ENCODE assay signal across 13 cellular contexts in genomic region chr1:67792756-67793475, GRCh38. TPM values are rescaled to one million over a fixed set of nuclear protein-coding genes. Genes with fewer than 3 reads are reported as not detected.
A peak's percentile ranks its signal among the peaks of the same experiment; 100 is the strongest.
DNase-seq lines count a peak whose midpoint lies in the region; ATAC-seq, FAIRE-seq and TF ChIP-seq lines count a peak whose summit lies in the region.
"Had no signal": no experiment of that assay in that cellular context is flagged by ENCODE, and none has a peak within 500 bp of the region (broad histone marks: within the 10 kb centered on the region; RNA-seq: fewer than 3 reads in every experiment).

No MANE protein-coding gene starts in this region.

- no peaks in the 10 kb centered on the region for H3K27me3 ChIP-seq in GM23338 (ENCODE audit: insufficient read depth)
- no peaks in the 10 kb centered on the region for H3K27me3 ChIP-seq in adrenal gland
- no peaks in the 10 kb centered on the region for H3K27me3 ChIP-seq in keratinocyte (ENCODE audit: control insufficient read depth, extremely low read depth, insufficient read depth, low read length)
- H3K27me3 ChIP-seq in small intestine (ENCODE audit: control insufficient read depth in 2 of 2, insufficient read depth in 2 of 2, low read length in 2 of 2) = no peaks in the 10 kb centered on the region
- H3K27me3 ChIP-seq in CD4-positive, alpha-beta memory T cell (ENCODE audit: insufficient read depth, low read length) = peaks cover 1% of the 10 kb centered on the region

- H3K9me2 ChIP-seq in GM23338 (ENCODE audit: insufficient read depth) = 0 out of 2 replicates have a peak, but pooled peaks cover 3% of the 10 kb centered on the region

- no peaks in the 10 kb centered on the region for H3F3A ChIP-seq in GM23338 (replicated peaks; ENCODE audit: low read depth)

- peak overlapping the region; percentile 35; the same call in 1 of the 2 replicates for H3K27ac ChIP-seq in GM23338 (ENCODE audit: low read depth)
- peak overlapping the region in 4 of 5 donors; percentile 18 to 68 (median 46) for H3K27ac ChIP-seq in adrenal gland
- H3K27ac ChIP-seq in keratinocyte (ENCODE audit: control insufficient read depth, insufficient read depth, low read length) = peak overlapping the region; percentile 24
- peak overlapping the region; percentile 27 to 89 for H3K27ac ChIP-seq in small intestine (ENCODE audit: low read depth in 1 of 2, low read length in 1 of 2)
- H3K27ac ChIP-seq in CD4-positive, alpha-beta memory T cell (ENCODE audit: low read depth, low read length) = no peak overlapping the region
- H3K27ac ChIP-seq: KMS-11 had no signal

- peaks cover 5% of the 10 kb centered on the region; the same call in 1 of the 3 replicates for H3K9me3 Mint-ChIP-seq in GM23338
- no peaks in the 10 kb centered on the region for H3K9me3 Mint-ChIP-seq in activated T-cell treated with anti-CD3 and anti-CD28 coated beads, Interleukin-2, amount 50 U/mL, for 24 hours
- peaks cover 0 to 7% (median 4%) of the 10 kb centered on the region in 8 donors for H3K9me3 Mint-ChIP-seq in CD4-positive, alpha-beta memory T cell
- H3K9me3 Mint-ChIP-seq: activated T-helper 1 cell treated with anti-CD3 and anti-CD28 coated beads, Interleukin-12 subunit alpha, Interleukin-12 subunit beta, Interleukin-2, Interleukin-4 antibody, amounts not matched to agents 30 ng/mL and 10 ng/mL and 1 ng/mL, durations not matched to agents 14 hours and 24 hours and 36 hours; CD4-positive, alpha-beta T cell had no signal

- 0 out of 2 replicates have a peak, but pooled peaks cover 5% of the 10 kb centered on the region for H3K36me3 ChIP-seq in GM23338 (ENCODE audit: insufficient read depth)
- no peaks in the 10 kb centered on the region for H3K36me3 ChIP-seq in adrenal gland (replicated peaks in 1 of 2)
- peaks cover 2 to 6% of the 10 kb centered on the region in 2 experiments for H3K36me3 ChIP-seq in keratinocyte (ENCODE audit: control insufficient read depth in 2 of 2, extremely low read depth in 1 of 2, insufficient read depth in 2 of 2, low read length in 2 of 2)
- peaks cover 0 to 2% of the 10 kb centered on the region in 2 donors for H3K36me3 ChIP-seq in small intestine (ENCODE audit: control insufficient read depth in 2 of 2, insufficient read depth in 2 of 2, low read length in 2 of 2)
- no peaks in the 10 kb centered on the region for H3K36me3 ChIP-seq in CD4-positive, alpha-beta memory T cell (ENCODE audit: insufficient read depth, low read length)

- WGBS in adrenal gland, 4 donors = 26 to 47% (median 29%) methylated on average over 1 of the region's 1 CpG
- 35 to 43% (median 35%) methylated on average over 1 of the region's 1 CpG for WGBS in small intestine, 3 donors

- dilution Hi-C loops in keratinocyte (cut with MboI; ENCODE audit: extremely low pct_ligation_motif_present, low sequenced_read_pairs) = no loop called here

- peaks cover 31% of the 10 kb centered on the region for H3K4me1 ChIP-seq in GM23338 (ENCODE audit: insufficient read depth)
- peaks cover 15 to 49% of the 10 kb centered on the region in 2 donors for H3K4me1 ChIP-seq in adrenal gland (replicated peaks in 1 of 2)
- H3K4me1 ChIP-seq in keratinocyte (ENCODE audit: control insufficient read depth, extremely low read depth, insufficient read depth, low read length) = peaks cover 20% of the 10 kb centered on the region
- H3K4me1 ChIP-seq in small intestine (ENCODE audit: control insufficient read depth in 2 of 2, insufficient read depth in 1 of 2, low read depth in 1 of 2, low read length in 1 of 2) = peaks cover 14 to 16% of the 10 kb centered on the region in 2 donors
- no peaks in the 10 kb centered on the region for H3K4me1 ChIP-seq in CD4-positive, alpha-beta memory T cell (ENCODE audit: insufficient read depth, low read length)

- H3K9ac ChIP-seq in keratinocyte (ENCODE audit: control insufficient read depth, extremely low read depth, insufficient read depth, low read length) = no peak overlapping the region
- H3K9ac ChIP-seq: KMS-11 had no signal

- H3K36me3 Mint-ChIP-seq in GM23338 (ENCODE audit: low read depth) = peaks cover 6% of the 10 kb centered on the region
- H3K36me3 Mint-ChIP-seq in activated T-cell treated with anti-CD3 and anti-CD28 coated beads, Interleukin-2, amount 50 U/mL, for 24 hours (ENCODE audit: low read depth) = no peaks in the 10 kb centered on the region
- no peaks in the 10 kb centered on the region for H3K36me3 Mint-ChIP-seq in CD4-positive, alpha-beta memory T cell

- POLR2A ChIA-PET in CD4-positive, alpha-beta memory T cell (lab: Charles Lee; ENCODE audit: partially characterized antibody) = no interaction called here

- no peaks in the 10 kb centered on the region for H3K27me3 Mint-ChIP-seq in GM23338 (ENCODE audit: insufficient read depth, low read depth, poor library complexity)
- peaks cover 18% of the 10 kb centered on the region for H3K27me3 Mint-ChIP-seq in activated T-cell treated with anti-CD3 and anti-CD28 coated beads, Interleukin-2, amount 50 U/mL, for 24 hours
- peaks cover 7 to 13% of the 10 kb centered on the region in 2 donors for H3K27me3 Mint-ChIP-seq in CD4-positive, alpha-beta memory T cell

- no peak overlapping the region for H2AFZ ChIP-seq in GM23338
- H2AFZ ChIP-seq in keratinocyte (ENCODE audit: control insufficient read depth, low read length) = no peak overlapping the region

- H3K9me3 ChIP-seq in adrenal gland (replicated peaks in 1 of 3) = no peaks in the 10 kb centered on the region
- no peaks in the 10 kb centered on the region for H3K9me3 ChIP-seq in keratinocyte (ENCODE audit: control insufficient read depth, low read depth, low read length)
- no peaks in the 10 kb centered on the region for H3K9me3 ChIP-seq in small intestine (ENCODE audit: control insufficient read depth, low read depth)
- no peaks in the 10 kb centered on the region for H3K9me3 ChIP-seq in CD4-positive, alpha-beta memory T cell (ENCODE audit: control insufficient read depth in 1 of 2, low read length in 2 of 2)

- peaks cover 25% of the 10 kb centered on the region for H3K4me1 Mint-ChIP-seq in GM23338
- H3K4me1 Mint-ChIP-seq in activated T-cell treated with anti-CD3 and anti-CD28 coated beads, Interleukin-2, amount 50 U/mL, for 24 hours (ENCODE audit: low read depth) = no peaks in the 10 kb centered on the region
- H3K4me1 Mint-ChIP-seq in CD4-positive, alpha-beta memory T cell = no peaks in the 10 kb centered on the region

- no peak overlapping the region for H3K4me3 ChIP-seq in GM23338
- H3K4me3 ChIP-seq in adrenal gland = no peak overlapping the region
- H3K4me3 ChIP-seq in keratinocyte (ENCODE audit: control insufficient read depth in 2 of 3, extremely low read depth in 1 of 3, insufficient read depth in 2 of 3, low read depth in 1 of 3, low read length in 3 of 3) = no peak overlapping the region
- H3K4me3 ChIP-seq in small intestine (ENCODE audit: low read depth in 1 of 2, low read length in 2 of 2) = no peak overlapping the region
- no peak overlapping the region for H3K4me3 ChIP-seq in CD4-positive, alpha-beta memory T cell (ENCODE audit: low read length in 2 of 2)

- H4K20me1 ChIP-seq in GM23338 (replicated peaks; ENCODE audit: insufficient read depth) (no peaks in the 10 kb centered on the region), keratinocyte (ENCODE audit: control insufficient read depth, extremely low read depth, insufficient read depth, low read length) (peaks cover 15% of the 10 kb centered on the region)

- CTCF ChIA-PET in CD4-positive, alpha-beta memory T cell (lab: Charles Lee; ENCODE audit: partially characterized antibody) = no interaction called here

- H3K4me2 ChIP-seq in GM23338 = no peak overlapping the region
- peak overlapping the region; percentile 25 for H3K4me2 ChIP-seq in keratinocyte (ENCODE audit: control insufficient read depth, extremely low read depth, insufficient read depth, low read depth, low read length)
- H3K4me2 ChIP-seq: KMS-11 had no signal

- H3K4me3 Mint-ChIP-seq in GM23338 = no peak overlapping the region
- no peak overlapping the region for H3K4me3 Mint-ChIP-seq in activated T-cell treated with anti-CD3 and anti-CD28 coated beads, Interleukin-2, amount 50 U/mL, for 24 hours
- H3K4me3 Mint-ChIP-seq in CD4-positive, alpha-beta memory T cell = no peak overlapping the region
- H3K4me3 Mint-ChIP-seq: activated T-helper 1 cell treated with anti-CD3 and anti-CD28 coated beads, Interleukin-12 subunit alpha, Interleukin-12 subunit beta, Interleukin-2, Interleukin-4 antibody, amounts not matched to agents 30 ng/mL and 10 ng/mL and 1 ng/mL, durations not matched to agents 14 hours and 24 hours and 36 hours; CD4-positive, alpha-beta T cell had no signal

- intact Hi-C loops in adrenal gland (cut with DNase I) = no loop called here
- intact Hi-C loops in CD4-positive, alpha-beta memory T cell (cut with micrococcal nuclease) = no loop called here

- H3K27ac Mint-ChIP-seq in GM23338 = no peak overlapping the region
- no peak overlapping the region for H3K27ac Mint-ChIP-seq in activated T-cell treated with anti-CD3 and anti-CD28 coated beads, Interleukin-2, amount 50 U/mL, for 24 hours
- no peak overlapping the region for H3K27ac Mint-ChIP-seq in CD4-positive, alpha-beta memory T cell
- H3K27ac Mint-ChIP-seq: activated T-helper 1 cell treated with anti-CD3 and anti-CD28 coated beads, Interleukin-12 subunit alpha, Interleukin-12 subunit beta, Interleukin-2, Interleukin-4 antibody, amounts not matched to agents 30 ng/mL and 10 ng/mL and 1 ng/mL, durations not matched to agents 14 hours and 24 hours and 36 hours; CD4-positive, alpha-beta T cell had no signal

- FAIRE-seq in keratinocyte (lab: Jason Lieb, UNC) = peak; percentile 51
- peak; percentile 81 for FAIRE-seq in small intestine (lab: Jason Lieb, UNC)

- DNase-seq in GM23338 (ENCODE audit: low spot score) (no peak), adrenal gland (no peak), keratinocyte (ENCODE audit: low read depth, low spot score) (no peak), small intestine (peak; percentile 78), NCI-H187 (lab: John Stamatoyannopoulos, UW) (no peak), NCI-H1436 (lab: John Stamatoyannopoulos, UW) (no peak)
- DNase-seq in activated T-cell treated with anti-CD3 and anti-CD28 coated beads, Interleukin-2, amount 50 U/mL, for 24 hours = no peak
- no peak for DNase-seq in CD4-positive, alpha-beta memory T cell
- DNase-seq: activated CD4-positive, alpha-beta T cell treated with anti-CD3 and anti-CD28 coated beads for 1 hour; CD4-positive, alpha-beta T cell; NCI-H226 had no signal

- H3K9me1 ChIP-seq in keratinocyte (ENCODE audit: control insufficient read depth, extremely low read depth, insufficient read depth, low read length) = peaks cover 2% of the 10 kb centered on the region

- TF ChIP-seq CTCF in GM23338 (conservative IDR thresholded peaks at IDR 0.05; ENCODE audit: low read depth in 2 of 2) (no peak), adrenal gland (IDR thresholded peaks at IDR 0.05) (no peak), keratinocyte (optimal IDR thresholded peaks at IDR 0.05 in 1 of 3, IDR thresholded peaks at IDR 0.05 in 1 of 3, conservative IDR thresholded peaks at IDR 0.05 in 1 of 3; ENCODE audit: extremely low read depth in 1 of 3, insufficient read depth in 2 of 3, low read length in 3 of 3) (no peak)

- no peak for TF ChIP-seq POLR2A in adrenal gland (IDR thresholded peaks at IDR 0.05)

- H3K79me2 ChIP-seq in GM23338 (replicated peaks; ENCODE audit: insufficient read depth) (peaks cover 4% of the 10 kb centered on the region; the same call in 1 of the 2 replicates), keratinocyte (ENCODE audit: control insufficient read depth, insufficient read depth, low read length) (peaks cover 100% of the 10 kb centered on the region)

- ATAC-seq in GM23338 = no peak

RNA-seq across cellular contexts. Expression of gene GNG12, which starts 40.4 kb away (rescaled TPM):
- 30.4 and 33.0 TPM in 2 replicates for total RNA-seq in GM23338 (2014; rRNA removed; shearing (Covaris generic))
- polyA plus RNA-seq in GM23338 (2016; fragmentation: Nextera tagmentation; extraction: Ambion mirVana) (12.7 and 13.4 TPM in 2 replicates), adrenal gland (100 to 1,000 TPM in 1 of 3 donors, 10 to 100 TPM in 2; 15.3 to 102 (median 19.9) TPM), keratinocyte (147 to 208 TPM (median 148 TPM) in 3 replicates), small intestine (100 to 1,000 TPM in 2 of 3 donors, 10 to 100 TPM in 1; 52.8 to 162 (median 145) TPM)
- total RNA-seq in adrenal gland = 100 to 1,000 TPM in 1 of 8 donors, 10 to 100 TPM in 7; 75.7 to 121 (median 87.0) TPM
- polyA plus RNA-seq in keratinocyte (2011; ENCODE audit: low read depth) = 16.4 TPM
- polyA plus RNA-seq in keratinocyte (2011; cell fraction: cytosol; rRNA removed) = 140 and 266 TPM in 2 replicates
- polyA plus RNA-seq in keratinocyte (2011; cell fraction: nucleus; rRNA removed) = 81.5 and 104 TPM in 2 replicates
- 54.5 and 130 TPM in 2 replicates for polyA plus RNA-seq in keratinocyte (2012; ENCODE audit: low replicate concordance)
- 107 to 201 TPM (median 132 TPM) in 3 replicates for polyA minus RNA-seq in keratinocyte
- 149 TPM for polyA minus RNA-seq in keratinocyte (2011; cell fraction: cytosol; rRNA and poly(A)+ RNA removed)
- polyA minus RNA-seq in keratinocyte (2011; cell fraction: nucleus; rRNA and poly(A)+ RNA removed) = 61.2 and 122 TPM in 2 replicates
- not detected for total RNA-seq in CD4-positive, alpha-beta memory T cell
- polyA plus RNA-seq in CD4-positive, alpha-beta memory T cell = not detected
- total RNA-seq: CD4-positive, alpha-beta T cell had no signal

Comparison
In these comparisons a context has a peak if more than half of its experiments do, and no peak if none do; other contexts are left out.
1. RNA of gene GNG12, which starts 40.4 kb away (polyA plus RNA-seq): 16.4 to 266 TPM in keratinocyte, 52.8 to 162 TPM in small intestine, 15.3 to 102 TPM in adrenal gland and 12.7 to 13.4 TPM in GM23338; not detected in CD4-positive, alpha-beta memory T cell; every median in the first group is over 10 times any median in the second.